ENCODE assay signal across 11 cellular contexts in genomic region chr22:42939451-42939881, GRCh38.
A peak's percentile ranks its signal among the peaks of the same experiment; 100 is the strongest.
DNase-seq lines count a peak whose midpoint lies in the region; ATAC-seq and TF ChIP-seq lines count a peak whose summit lies in the region.
"Had no signal": no experiment of that assay in that cellular context is flagged by ENCODE, and none has a peak within 500 bp of the region (broad histone marks: within the 10 kb centered on the region; RNA-seq: fewer than 3 reads in every experiment).

No MANE protein-coding gene starts in this region.

- no peaks in the 10 kb centered on the region for H3K36me3 Mint-ChIP-seq in chondrocyte (ENCODE audit: low read depth)

- H3K36me3 ChIP-seq in lung (ENCODE audit: control insufficient read depth in 2 of 2, insufficient read depth in 2 of 2, low read length in 2 of 2): no peaks in the 10 kb centered on the region
- no peaks in the 10 kb centered on the region for H3K36me3 ChIP-seq in thoracic aorta

- H3K27ac ChIP-seq in lung (ENCODE audit: low read depth in 1 of 2, low read length in 1 of 2) (peak overlapping the region; percentile 82 to 85), thoracic aorta (peak overlapping the region; percentile 97)

- H3K27ac Mint-ChIP-seq in chondrocyte (ENCODE audit: unreplicated experiment): peak overlapping the region; percentile 96

- ATAC-seq in lung (ENCODE audit: insufficient read depth, low FRiP score) (no peak), thoracic aorta (ENCODE audit: insufficient number of reproducible peaks, low FRiP score, low read depth) (no peak), GM19463 (IDR thresholded peaks at IDR 0.05; ENCODE audit: unreplicated experiment) (no peak), GM19328 (IDR thresholded peaks at IDR 0.05; ENCODE audit: unreplicated experiment) (no peak)

- H3K4me3 ChIP-seq in lung (no peak overlapping the region), thoracic aorta (peak overlapping the region; percentile 22)

- no peaks in the 10 kb centered on the region for H3K27me3 ChIP-seq in lung (ENCODE audit: control insufficient read depth, insufficient read depth)
- H3K27me3 ChIP-seq in thoracic aorta (replicated peaks; ENCODE audit: insufficient read depth): no peaks in the 10 kb centered on the region

- WGBS in lung, 2 donors: 47 to 66% methylated on average over 7 of the region's 7 CpGs

- no peaks in the 10 kb centered on the region for H3K9me3 Mint-ChIP-seq in chondrocyte (ENCODE audit: low read depth)

- H3K9me3 ChIP-seq in lung (ENCODE audit: control insufficient read depth in 2 of 2, insufficient read depth in 1 of 2, low read length in 1 of 2): no peaks in the 10 kb centered on the region
- H3K9me3 ChIP-seq in thoracic aorta: no peaks in the 10 kb centered on the region

- no peak for TF ChIP-seq CTCF in chondrocyte (IDR thresholded peaks at IDR 0.05)
- no peak for TF ChIP-seq CTCF in lung (IDR thresholded peaks at IDR 0.05; ENCODE audit: control extremely low read depth, extremely low read depth)
- no peak for TF ChIP-seq CTCF in thoracic aorta (IDR thresholded peaks at IDR 0.05)

- H3K4me1 ChIP-seq in lung (ENCODE audit: control insufficient read depth in 2 of 2, insufficient read depth in 2 of 2, low read length in 2 of 2) (peaks cover 32 to 44% of the 10 kb centered on the region in 2 donors), thoracic aorta (ENCODE audit: control insufficient read depth in 1 of 2, low read depth in 2 of 2) (peaks cover 85 to 100% of the 10 kb centered on the region in 2 donors)

- H3K27me3 Mint-ChIP-seq in chondrocyte (ENCODE audit: low read depth): no peaks in the 10 kb centered on the region

- peaks cover 93% of the 10 kb centered on the region for H3K4me1 Mint-ChIP-seq in chondrocyte (ENCODE audit: low read depth)

- DNase-seq in HT1080 (ENCODE audit: low read depth) (peak; percentile 69), chondrocyte (ENCODE audit: low spot score) (no peak), lung (ENCODE audit: low spot score) (no peak), thoracic aorta (ENCODE audit: low spot score) (no peak), NCI-H2029 treated with DMSO at 0.1 percent for 48 hours (lab: John Stamatoyannopoulos, UW) (no peak), DMS 273 treated with DMSO at 0.1 percent for 48 hours (lab: John Stamatoyannopoulos, UW) (no peak)
- DNase-seq: activated gamma-delta T cell treated with Interleukin-2 at 50 U/mL for 16 hours, glutamatergic neuron, NCI-H446 had no signal

- no peak overlapping the region for H3K4me3 Mint-ChIP-seq in chondrocyte (ENCODE audit: unreplicated experiment)
